In the genomic region with DNA sequence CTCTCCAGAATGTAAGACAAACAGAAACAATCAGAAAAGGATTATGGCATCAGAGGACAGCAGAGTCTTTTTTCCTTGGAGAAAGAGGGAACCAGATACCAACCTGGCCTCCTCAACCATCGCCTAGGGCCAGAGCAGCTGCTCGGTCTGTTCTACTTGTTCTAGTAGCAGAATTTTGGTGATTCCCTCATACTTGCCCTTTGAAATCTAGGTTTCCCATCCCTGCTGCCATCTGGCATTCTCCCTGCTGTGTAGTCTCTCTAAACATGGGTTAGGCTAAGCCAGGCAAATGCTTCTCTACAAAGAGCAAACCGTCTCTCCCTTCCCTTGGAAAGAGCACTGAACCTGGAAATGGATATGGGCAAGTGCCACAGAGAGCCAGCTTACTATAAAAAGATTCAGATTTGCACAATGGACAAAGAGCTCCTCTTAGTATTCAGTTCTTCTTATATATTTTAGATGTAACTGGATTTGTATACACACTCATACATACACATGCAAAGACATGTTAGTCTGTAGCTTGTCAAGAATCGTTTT, we compare ENCODE assay signal across 18 cellular contexts.
DNase-seq lines count a peak whose midpoint lies in the region; TF ChIP-seq lines count a peak whose summit lies in the region.
"Had no signal": no experiment of that assay in that cellular context is flagged by ENCODE, and none has a peak within 500 bp of the region (broad histone marks: within the 10 kb centered on the region; RNA-seq: fewer than 3 reads in every experiment).

No MANE protein-coding gene starts in this region.

- no peaks in the 10 kb centered on the region for H3K27me3 ChIP-seq in mesendoderm (ENCODE audit: insufficient read depth, low read length, poor library complexity)

- H3K9ac ChIP-seq in mesendoderm (ENCODE audit: low read length), result no peak overlapping the region

- no peak overlapping the region for H2BK5ac ChIP-seq in mesendoderm (ENCODE audit: low read length)

- H3K18ac ChIP-seq in mesendoderm (ENCODE audit: low read length), result peak overlapping the region; percentile 80

- H3K56ac ChIP-seq in mesendoderm (ENCODE audit: low read length), result no peak overlapping the region

- no peak overlapping the region for H3K27ac Mint-ChIP-seq in HFFc6
- H3K27ac Mint-ChIP-seq: CD4-positive, alpha-beta T cell; IgD-negative memory B cell had no signal

- H3K4me3 ChIP-seq in mesendoderm (ENCODE audit: low read length), result no peak overlapping the region

- no peaks in the 10 kb centered on the region for H3K36me3 ChIP-seq in mesendoderm (ENCODE audit: control insufficient read depth, insufficient read depth, low read length)

- no peak overlapping the region for H3K4me3 Mint-ChIP-seq in HFFc6
- H3K4me3 Mint-ChIP-seq: CD4-positive, alpha-beta T cell; IgD-negative memory B cell had no signal

- no peak overlapping the region for H3K4ac ChIP-seq in mesendoderm (ENCODE audit: low read depth, low read length)

- no peak overlapping the region for H4K8ac ChIP-seq in mesendoderm (ENCODE audit: low read depth, low read length)

- H2BK15ac ChIP-seq in mesendoderm (replicated peaks; ENCODE audit: low read depth), result no peak overlapping the region

- TF ChIP-seq CTCF in HFFc6 (IDR thresholded peaks at IDR 0.05), result no peak

- no peaks in the 10 kb centered on the region for H3K79me2 ChIP-seq in mesendoderm (ENCODE audit: control insufficient read depth, insufficient read depth, low read length)

- no peaks in the 10 kb centered on the region for H3K36me3 Mint-ChIP-seq in HFFc6 (ENCODE audit: low read depth)
- H3K36me3 Mint-ChIP-seq: IgD-negative memory B cell had no signal

- no peaks in the 10 kb centered on the region for H3K9me3 Mint-ChIP-seq in HFFc6

- H3K79me1 ChIP-seq in mesendoderm (ENCODE audit: low read length), result no peaks in the 10 kb centered on the region

- H3K4me1 Mint-ChIP-seq in HFFc6 (ENCODE audit: low read depth), result peaks cover 10% of the 10 kb centered on the region
- H3K4me1 Mint-ChIP-seq: IgD-negative memory B cell had no signal

- no peak overlapping the region for H3K23ac ChIP-seq in mesendoderm (ENCODE audit: low read length)

- H2AK5ac ChIP-seq in mesendoderm (ENCODE audit: low read length), result no peak overlapping the region

- H4K5ac ChIP-seq in mesendoderm (ENCODE audit: low read length), result no peak overlapping the region

- peaks cover 7% of the 10 kb centered on the region for H3K27me3 Mint-ChIP-seq in HFFc6 (ENCODE audit: insufficient read depth)
- H3K27me3 Mint-ChIP-seq: CD4-positive, alpha-beta T cell; IgD-negative memory B cell had no signal

- no peak overlapping the region for H3K27ac ChIP-seq in mesendoderm (ENCODE audit: low read depth, low read length)
- H3K27ac ChIP-seq: C4-2B had no signal

- peak; percentile 4 for DNase-seq in DMS 273 treated with DMSO at 0.1 percent for 48 hours (lab: John Stamatoyannopoulos, UW)
- DNase-seq in NCI-H1694 treated with DMSO at 0.1 percent for 48 hours (lab: John Stamatoyannopoulos, UW), result peak; percentile 61
- DNase-seq in mesendoderm, result no peak
- no peak for DNase-seq in dedifferentiated amniotic fluid mesenchymal stem cell (ENCODE audit: extremely low spot score)
- DNase-seq in cerebellum (ENCODE audit: low spot score), result no peak
- no peak for DNase-seq in HFFc6
- DNase-seq in NCI-H2196 treated with DMSO at 0.1 percent for 48 hours (lab: John Stamatoyannopoulos, UW; ENCODE audit: unreplicated experiment), result no peak
- DNase-seq: ACHN; Caco-2; CD4-positive, alpha-beta T cell; DMS53; DND-41; EL; GOT3; H7; KBM-7 had no signal

- no peak overlapping the region for H3K4me2 ChIP-seq in mesendoderm (ENCODE audit: low read length)

- no CpG with 5 or more reads among the region's 4 CpGs for WGBS in mesendoderm (ENCODE audit: extremely low coverage, insufficient coverage, low lambda C conversion rate)

- peaks cover 4% of the 10 kb centered on the region for H3K4me1 ChIP-seq in mesendoderm (ENCODE audit: control insufficient read depth, low read depth, low read length)

- H2BK120ac ChIP-seq in mesendoderm (ENCODE audit: low read depth, low read length), result no peak overlapping the region

Comparison
In these comparisons a context has a peak if more than half of its experiments do, and no peak if none do; other contexts are left out.
1. DNase-seq: peak in DMS 273 treated with DMSO at 0.1 percent for 48 hours (single experiment) and NCI-H1694 treated with DMSO at 0.1 percent for 48 hours (single experiment); none in mesendoderm (single experiment), dedifferentiated amniotic fluid mesenchymal stem cell (single experiment), cerebellum (single experiment), HFFc6 (single experiment) and NCI-H2196 treated with DMSO at 0.1 percent for 48 hours (single experiment).